In the genomic region with DNA sequence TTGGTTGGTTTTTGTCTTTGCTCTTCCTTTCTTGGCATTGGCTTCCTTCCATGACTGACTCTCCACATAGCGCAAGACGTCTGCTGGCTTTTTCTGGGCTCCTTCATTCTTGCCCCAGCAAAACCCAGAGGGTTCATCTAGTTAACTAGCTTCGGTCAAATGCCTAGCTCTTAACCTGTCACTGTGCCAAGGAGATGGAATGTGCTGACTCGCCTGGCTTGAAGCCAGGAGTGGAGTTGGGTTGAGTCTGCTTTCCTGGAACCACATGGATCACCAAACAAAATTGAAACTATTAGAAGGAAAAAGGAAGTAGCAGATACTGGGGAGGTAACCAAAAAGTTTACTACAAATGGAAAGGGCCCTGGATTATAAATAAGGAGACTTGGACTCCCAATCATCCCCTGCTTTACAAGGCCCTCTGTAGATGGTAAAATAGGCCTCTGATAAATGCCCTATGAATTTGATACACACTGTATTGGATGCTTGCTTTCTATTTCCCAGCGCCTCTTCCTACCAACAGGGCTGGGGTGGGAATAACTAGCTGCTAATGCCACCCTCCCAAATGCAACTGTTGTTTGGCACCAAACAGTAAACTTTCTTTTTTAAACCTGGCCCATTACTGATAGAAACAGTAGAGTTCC, we compare ENCODE assay signal across 1 cellular context.
TF ChIP-seq lines count a peak whose summit lies in the region.

No MANE protein-coding gene starts in this region.

TF ChIP-seq in Ishikawa, 13 proteins besides CTCF, POLR2A, EP300 and RAD21 (continued from another document):
- TF ChIP-seq, protein P1, sequence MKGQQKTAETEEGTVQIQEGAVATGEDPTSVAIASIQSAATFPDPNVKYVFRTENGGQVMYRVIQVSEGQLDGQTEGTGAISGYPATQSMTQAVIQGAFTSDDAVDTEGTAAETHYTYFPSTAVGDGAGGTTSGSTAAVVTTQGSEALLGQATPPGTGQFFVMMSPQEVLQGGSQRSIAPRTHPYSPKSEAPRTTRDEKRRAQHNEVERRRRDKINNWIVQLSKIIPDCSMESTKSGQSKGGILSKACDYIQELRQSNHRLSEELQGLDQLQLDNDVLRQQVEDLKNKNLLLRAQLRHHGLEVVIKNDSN (IDR thresholded peaks at IDR 0.05): no peak
- no peak for TF ChIP-seq REST (IDR thresholded peaks at IDR 0.05; ENCODE audit: low read depth)
- no peak for TF ChIP-seq EGR1 (IDR thresholded peaks at IDR 0.05)
- no peak for TF ChIP-seq YY1 (IDR thresholded peaks at IDR 0.05; ENCODE audit: low read depth)
- TF ChIP-seq TCF12 (IDR thresholded peaks at IDR 0.05; ENCODE audit: low read depth): 0 out of 2 replicates have a peak, but pooled peaks have one; percentile 36
